ENCODE assay signal across 10 cellular contexts in genomic region chr9:94668424-94668916, GRCh38. TPM values are rescaled to one million over a fixed set of nuclear protein-coding genes. Genes with fewer than 3 reads are reported as not detected.
DNase-seq lines count a peak whose midpoint lies in the region; ATAC-seq and TF ChIP-seq lines count a peak whose summit lies in the region.
"Had no signal": no experiment of that assay in that cellular context is flagged by ENCODE, and none has a peak within 500 bp of the region (broad histone marks: within the 10 kb centered on the region; RNA-seq: fewer than 3 reads in every experiment).

No MANE protein-coding gene starts in this region.

- no peak overlapping the region for H3K9ac ChIP-seq in KMS-11

- peak overlapping the region in 5 of 8 donors; percentile 37 to 97 (median 53) for H3K4me3 Mint-ChIP-seq in CD4-positive, alpha-beta memory T cell

- DNase-seq in CD4-positive, alpha-beta memory T cell: no peak
- DNase-seq in effector memory CD4-positive, alpha-beta T cell: no peak
- DNase-seq in medulla oblongata (ENCODE audit: extremely low spot score) (no peak), NCI-H2171 (lab: John Stamatoyannopoulos, UW) (no peak)
- DNase-seq: cerebellar nuclear complex had no signal

- H3K9me3 Mint-ChIP-seq in CD4-positive, alpha-beta memory T cell: no peaks in the 10 kb centered on the region

- peaks cover 4 to 9% (median 6%) of the 10 kb centered on the region in 4 donors for H3K4me1 Mint-ChIP-seq in CD4-positive, alpha-beta memory T cell

- peaks cover 0 to 2% of the 10 kb centered on the region in 2 donors for H3K36me3 Mint-ChIP-seq in CD4-positive, alpha-beta memory T cell

- H3K4me3 ChIP-seq in CD4-positive, alpha-beta memory T cell (ENCODE audit: low read length in 2 of 2): no peak overlapping the region
- no peak overlapping the region for H3K4me3 ChIP-seq in KMS-11 (IDR thresholded peaks at IDR 0.05; ENCODE audit: insufficient read depth, low read depth, low read length)
- H3K4me3 ChIP-seq in effector memory CD4-positive, alpha-beta T cell (ENCODE audit: insufficient read depth, low read depth, low read length, poor library complexity, severe bottlenecking): peak overlapping the region; percentile 72
- H3K4me3 ChIP-seq in neutrophil (ENCODE audit: low read depth in 1 of 2, low read length in 1 of 2): peak overlapping the region; percentile 56 to 60
- H3K4me3 ChIP-seq: psoas muscle had no signal

- H3K36me3 ChIP-seq in CD4-positive, alpha-beta memory T cell (ENCODE audit: insufficient read depth, low read length): no peaks in the 10 kb centered on the region
- H3K36me3 ChIP-seq in KMS-11 (ENCODE audit: insufficient read depth) (no peaks in the 10 kb centered on the region), neutrophil (no peaks in the 10 kb centered on the region)
- no peaks in the 10 kb centered on the region for H3K36me3 ChIP-seq in effector memory CD4-positive, alpha-beta T cell (ENCODE audit: control insufficient read depth, insufficient read depth, low read length)
- H3K36me3 ChIP-seq: thoracic aorta had no signal

- H3K79me2 ChIP-seq in KMS-11 (ENCODE audit: insufficient read depth, low read depth): no peaks in the 10 kb centered on the region

- intact Hi-C loops in CD4-positive, alpha-beta memory T cell (cut with micrococcal nuclease): loop anchor here (1.0 to 2.0 kb wide), 2 partner anchors 58 to 500 kb away; partner anchors contain the start of gene AOPEP

- no peak for ATAC-seq in HG03095 (IDR thresholded peaks at IDR 0.05; ENCODE audit: unreplicated experiment)

- peak overlapping the region in 1 of 7 donors; percentile 68 for H3K27ac Mint-ChIP-seq in CD4-positive, alpha-beta memory T cell

- peaks cover 0 to 7% of the 10 kb centered on the region in 2 donors for H3K27me3 Mint-ChIP-seq in CD4-positive, alpha-beta memory T cell

- H3K4me2 ChIP-seq in KMS-11: peak overlapping the region; percentile 87

- no peaks in the 10 kb centered on the region for H4K20me1 ChIP-seq in KMS-11 (ENCODE audit: insufficient read depth)

- no peaks in the 10 kb centered on the region for H3K4me1 ChIP-seq in CD4-positive, alpha-beta memory T cell (ENCODE audit: insufficient read depth, low read length)
- H3K4me1 ChIP-seq in KMS-11 (ENCODE audit: low read depth, poor library complexity, severe bottlenecking) (peaks cover 6% of the 10 kb centered on the region), neutrophil (ENCODE audit: control insufficient read depth in 1 of 2, insufficient read depth in 1 of 2, low read depth in 1 of 2, low read length in 1 of 2) (peaks cover 15 to 21% of the 10 kb centered on the region in 2 experiments)
- H3K4me1 ChIP-seq in effector memory CD4-positive, alpha-beta T cell (ENCODE audit: control insufficient read depth, insufficient read depth, low read length, poor library complexity, severe bottlenecking): no peaks in the 10 kb centered on the region
- H3K4me1 ChIP-seq: psoas muscle had no signal

- TF ChIP-seq CTCF in KMS-11 (conservative IDR thresholded peaks at IDR 0.05; ENCODE audit: low read depth, low read length): no peak
- no peak for TF ChIP-seq CTCF in neutrophil (IDR thresholded peaks at IDR 0.05)

- CTCF ChIA-PET in CD4-positive, alpha-beta memory T cell (lab: Charles Lee; ENCODE audit: partially characterized antibody): interaction anchor here (0.6 to 8.7 kb wide), 16 partner anchors 11 to 1648 kb away, joined by 3 to 127 read pairs (median 4); partner anchors contain the start of genes AOPEP and FBP1

- POLR2A ChIA-PET in CD4-positive, alpha-beta memory T cell (lab: Charles Lee; ENCODE audit: partially characterized antibody): interaction anchor here (0.7 to 2.0 kb wide), 7 partner anchors 11 to 484 kb away, joined by 3 to 18 read pairs (median 3); partner anchors contain the start of genes AOPEP and FBP1

- no peaks in the 10 kb centered on the region for H3K9me3 ChIP-seq in CD4-positive, alpha-beta memory T cell (ENCODE audit: control insufficient read depth in 1 of 2, low read length in 2 of 2)
- no peaks in the 10 kb centered on the region for H3K9me3 ChIP-seq in effector memory CD4-positive, alpha-beta T cell (ENCODE audit: control insufficient read depth, low read length)
- no peaks in the 10 kb centered on the region for H3K9me3 ChIP-seq in neutrophil
- H3K9me3 ChIP-seq: psoas muscle, thoracic aorta had no signal

- H3K27me3 ChIP-seq in CD4-positive, alpha-beta memory T cell (ENCODE audit: insufficient read depth, low read length): peaks cover 4% of the 10 kb centered on the region
- H3K27me3 ChIP-seq in KMS-11 (ENCODE audit: insufficient read depth, low read depth) (no peaks in the 10 kb centered on the region), neutrophil (no peaks in the 10 kb centered on the region)
- H3K27me3 ChIP-seq in effector memory CD4-positive, alpha-beta T cell (replicated peaks; ENCODE audit: control insufficient read depth, insufficient read depth, low read length, poor library complexity, severe bottlenecking): no peaks in the 10 kb centered on the region

- peak overlapping the region; percentile 95; the same call in 1 of the 2 replicates for H2AFZ ChIP-seq in KMS-11 (ENCODE audit: low read depth)

- H3K27ac ChIP-seq in CD4-positive, alpha-beta memory T cell (ENCODE audit: low read depth, low read length): no peak overlapping the region
- no peak overlapping the region for H3K27ac ChIP-seq in KMS-11
- H3K27ac ChIP-seq in effector memory CD4-positive, alpha-beta T cell (ENCODE audit: insufficient read depth, low read length, poor library complexity, severe bottlenecking): no peak overlapping the region
- peak overlapping the region; percentile 65 for H3K27ac ChIP-seq in neutrophil
- H3K27ac ChIP-seq: psoas muscle, thoracic aorta had no signal

RNA-seq across cellular contexts. Expression of gene FBP1, which starts 29.2 kb away (rescaled TPM):
- total RNA-seq in CD4-positive, alpha-beta memory T cell: 1 to 10 TPM; 6.3 to 9.2 TPM
- polyA plus RNA-seq in CD4-positive, alpha-beta memory T cell: 1 to 10 TPM; 3.5 to 8.2 TPM

RNA-seq across cellular contexts. Expression of gene AOPEP, which starts 58.0 kb away (rescaled TPM):
- total RNA-seq in CD4-positive, alpha-beta memory T cell: 10 to 100 TPM; 11.6 to 11.7 TPM
- polyA plus RNA-seq in CD4-positive, alpha-beta memory T cell: 1 to 10 TPM; 3.1 to 3.6 TPM

Comparison
In these comparisons a context has a peak if more than half of its experiments do, and no peak if none do; other contexts are left out.
1. H3K4me3 ChIP-seq: peak in effector memory CD4-positive, alpha-beta T cell (single experiment) and neutrophil (2 of 2); none in CD4-positive, alpha-beta memory T cell (0 of 2) and KMS-11 (single experiment).